In genomic region chr17:78330570-78331224, GRCh38 we compare ENCODE assay signal across 15 cellular contexts. TPM values are rescaled to one million over a fixed set of nuclear protein-coding genes. Genes with fewer than 3 reads are reported as not detected.
A peak's percentile ranks its signal among the peaks of the same experiment; 100 is the strongest.
DNase-seq lines count a peak whose midpoint lies in the region; ATAC-seq and TF ChIP-seq lines count a peak whose summit lies in the region.
"Had no signal": no experiment of that assay in that cellular context is flagged by ENCODE, and none has a peak within 500 bp of the region (broad histone marks: within the 10 kb centered on the region; RNA-seq: fewer than 3 reads in every experiment).

No MANE protein-coding gene starts in this region.

- H3K36me3 Mint-ChIP-seq in neural progenitor cell: peaks cover 1% of the 10 kb centered on the region
- H3K36me3 Mint-ChIP-seq: CD8-positive, alpha-beta T cell; WTC11 had no signal

- TF ChIP-seq CTCF in PC-9 (conservative IDR thresholded peaks at IDR 0.05) (no peak), neural progenitor cell (IDR thresholded peaks at IDR 0.05) (no peak)

- no peaks in the 10 kb centered on the region for H4K20me1 ChIP-seq in PC-9 (ENCODE audit: insufficient read depth)
- H4K20me1 ChIP-seq in neural progenitor cell (ENCODE audit: low read depth): no peaks in the 10 kb centered on the region

- H3K9me3 Mint-ChIP-seq in neural progenitor cell: peaks cover 2% of the 10 kb centered on the region
- H3K9me3 Mint-ChIP-seq: activated T-helper 1 cell treated with anti-CD3 and anti-CD28 coated beads, Interleukin-12 subunit alpha, Interleukin-12 subunit beta, Interleukin-2, Interleukin-4 antibody, amounts not matched to agents 30 ng/mL and 10 ng/mL and 1 ng/mL, durations not matched to agents 14 hours and 24 hours and 36 hours; CD8-positive, alpha-beta T cell; stimulated activated naive CD8-positive, alpha-beta T cell treated with anti-CD3 and anti-CD28 coated beads, Interleukin-15, Interleukin-2, amounts not matched to agents 100 ng/mL and 50 ng/mL, for 24 hours; WTC11 had no signal

- H3K4me1 ChIP-seq in PC-9 (replicated peaks; ENCODE audit: insufficient read depth) (peaks cover 73% of the 10 kb centered on the region), neural progenitor cell (no peaks in the 10 kb centered on the region)

- H3K9me3 ChIP-seq in PC-9 (ENCODE audit: insufficient read depth, low read depth) (no peaks in the 10 kb centered on the region), neural progenitor cell (ENCODE audit: low read depth) (no peaks in the 10 kb centered on the region)

- H3K79me2 ChIP-seq in PC-9 (ENCODE audit: low read depth): no peaks in the 10 kb centered on the region
- H3K79me2 ChIP-seq in neural progenitor cell (ENCODE audit: low read depth): no peaks in the 10 kb centered on the region

- H3K27ac ChIP-seq in PC-9 (peak overlapping the region; percentile 96), neural progenitor cell (no peak overlapping the region)

- H3F3A ChIP-seq in PC-9 (ENCODE audit: insufficient read depth, low read depth) (peaks cover 55% of the 10 kb centered on the region), neural progenitor cell (ENCODE audit: low read depth) (peaks cover under 1% of the 10 kb centered on the region)

- H3K9ac ChIP-seq in neural progenitor cell: no peak overlapping the region

- H3K4me3 ChIP-seq in PC-9 (no peak overlapping the region), neural progenitor cell (no peak overlapping the region)

- H2AFZ ChIP-seq in PC-9: no peak overlapping the region
- no peak overlapping the region for H2AFZ ChIP-seq in neural progenitor cell (replicated peaks)

- intact Hi-C loops in PC-9 (cut with micrococcal nuclease; ENCODE audit: unreplicated experiment): loop anchor here (1.0 kb wide), 1 partner anchor 40 kb away; no protein-coding TSS in a partner anchor

- H3K27ac Mint-ChIP-seq in neural progenitor cell: peak overlapping the region; percentile 33
- H3K27ac Mint-ChIP-seq: activated T-helper 1 cell treated with anti-CD3 and anti-CD28 coated beads, Interleukin-12 subunit alpha, Interleukin-12 subunit beta, Interleukin-2, Interleukin-4 antibody, amounts not matched to agents 30 ng/mL and 10 ng/mL and 1 ng/mL, durations not matched to agents 14 hours and 24 hours and 36 hours; CD8-positive, alpha-beta T cell; stimulated activated naive CD8-positive, alpha-beta T cell treated with anti-CD3 and anti-CD28 coated beads, Interleukin-15, Interleukin-2, amounts not matched to agents 100 ng/mL and 50 ng/mL, for 24 hours; WTC11 had no signal

- BruUV-seq in PC-9 (replicated peaks; lab: Mats Ljungman, UMichigan): no TSS peak

- peaks cover 16% of the 10 kb centered on the region for H3K27me3 Mint-ChIP-seq in neural progenitor cell (ENCODE audit: insufficient read depth, low read depth)
- H3K27me3 Mint-ChIP-seq: stimulated activated naive CD8-positive, alpha-beta T cell treated with anti-CD3 and anti-CD28 coated beads, Interleukin-15, Interleukin-2, amounts not matched to agents 100 ng/mL and 50 ng/mL, for 24 hours had no signal

- POLR2A ChIA-PET in PC-9 (lab: Charles Lee; ENCODE audit: unreplicated experiment): no interaction called here

- H3K36me3 ChIP-seq in PC-9 (ENCODE audit: low read depth) (no peaks in the 10 kb centered on the region), neural progenitor cell (no peaks in the 10 kb centered on the region)

- DNase-seq in Daoy (ENCODE audit: low read depth) (peak; percentile 85), PC-9 (peak; percentile 79 to 85), neural progenitor cell (ENCODE audit: low spot score) (no peak), SKM-1 (lab: John Stamatoyannopoulos, UW; ENCODE audit: unreplicated experiment) (no peak), activated T-cell treated with anti-CD3 and anti-CD28 coated beads for 4 hours (no peak)
- DNase-seq: CD8-positive, alpha-beta T cell; central memory CD4-positive, alpha-beta T cell; occipital lobe; stimulated activated CD4-positive, alpha-beta T cell treated with anti-CD3 and anti-CD28 coated beads, Interleukin-4, amount 100 ng/mL, for 24 hours had no signal

- ATAC-seq in esophagus mucosa: peak; percentile 26
- ATAC-seq in HG03565 (IDR thresholded peaks at IDR 0.05; ENCODE audit: unreplicated experiment): no peak
- ATAC-seq in HG02852 (IDR thresholded peaks at IDR 0.05; ENCODE audit: unreplicated experiment): no peak
- ATAC-seq: CD8-positive, alpha-beta T cell; WTC11 had no signal

- H3K9me2 ChIP-seq in PC-9 (ENCODE audit: insufficient read depth): no peaks in the 10 kb centered on the region

- no peaks in the 10 kb centered on the region for H3K27me3 ChIP-seq in PC-9 (ENCODE audit: insufficient read depth, low read depth)
- no peaks in the 10 kb centered on the region for H3K27me3 ChIP-seq in neural progenitor cell

- CTCF ChIA-PET in PC-9 (lab: Charles Lee): interaction anchor here (0.7 kb wide), 1 partner anchor 13 kb away, joined by 4 read pairs; no protein-coding TSS in a partner anchor

- peaks cover 21% of the 10 kb centered on the region for H3K4me1 Mint-ChIP-seq in neural progenitor cell

- H3K4me3 Mint-ChIP-seq in neural progenitor cell: no peak overlapping the region
- H3K4me3 Mint-ChIP-seq: activated T-helper 1 cell treated with anti-CD3 and anti-CD28 coated beads, Interleukin-12 subunit alpha, Interleukin-12 subunit beta, Interleukin-2, Interleukin-4 antibody, amounts not matched to agents 30 ng/mL and 10 ng/mL and 1 ng/mL, durations not matched to agents 14 hours and 24 hours and 36 hours; CD8-positive, alpha-beta T cell; stimulated activated naive CD8-positive, alpha-beta T cell treated with anti-CD3 and anti-CD28 coated beads, Interleukin-15, Interleukin-2, amounts not matched to agents 100 ng/mL and 50 ng/mL, for 24 hours; WTC11 had no signal

- H3K4me2 ChIP-seq in PC-9: peak overlapping the region; percentile 38
- H3K4me2 ChIP-seq in neural progenitor cell: no peak overlapping the region

RNA-seq across cellular contexts. Expression of gene SOCS3, which starts 29.2 kb away (rescaled TPM):
- 25.3 and 27.9 TPM in 2 replicates for total RNA-seq in Daoy (2014; rRNA removed; shearing (Covaris generic))
- total RNA-seq in PC-9 (2021): 20.7 and 21.7 TPM in 2 replicates
- total RNA-seq in esophagus mucosa: 13.6 TPM
- 7.5 and 16.7 TPM in 2 replicates for total RNA-seq in neural progenitor cell (ENCODE audit: low replicate concordance)

RNA-seq across cellular contexts. Expression of gene PGS1, which starts 47.8 kb away (rescaled TPM):
- 25.6 and 26.8 TPM in 2 replicates for total RNA-seq in Daoy (2014; rRNA removed; shearing (Covaris generic))
- total RNA-seq in PC-9 (2021) (37.7 and 40.2 TPM in 2 replicates), esophagus mucosa (15.9 TPM), neural progenitor cell (ENCODE audit: low replicate concordance) (45.2 and 65.7 TPM in 2 replicates)

Comparison
In these comparisons a context has a peak if more than half of its experiments do, and no peak if none do; other contexts are left out.
1. DNase-seq: peak in Daoy (single experiment) and PC-9 (2 of 2); none in neural progenitor cell (single experiment), SKM-1 (single experiment) and activated T-cell treated with anti-CD3 and anti-CD28 coated beads for 4 hours (single experiment).